Comparison of ENCODE assay signal across 1 cellular context in genomic region chr15:92810418-92811138, GRCh38.
TF ChIP-seq lines count a peak whose summit lies in the region.

No MANE protein-coding gene starts in this region.

TF ChIP-seq in K562, 482 proteins besides CTCF, POLR2A, EP300 and RAD21 (continued from another document and continues in another):
- no peak for TF ChIP-seq ZBTB33 (CRISPR knock-in tag; IDR thresholded peaks at IDR 0.05)
- no peak for TF ChIP-seq RNF2 (IDR thresholded peaks at IDR 0.05)
- no peak for TF ChIP-seq ZNF318 (IDR thresholded peaks at IDR 0.05; ENCODE audit: borderline replicate concordance in 1 of 2, low read depth in 1 of 2)
- TF ChIP-seq PPARD (CRISPR knock-in tag; IDR thresholded peaks at IDR 0.05): no peak
- TF ChIP-seq POLR2H (tag; IDR thresholded peaks at IDR 0.05; ENCODE audit: low read depth): peak; percentile 82; the same call in 1 of the 2 replicates
- TF ChIP-seq GATAD2A (IDR thresholded peaks at IDR 0.05): no peak
- peak; percentile 24; the same call in 1 of the 2 replicates for TF ChIP-seq ARID3A (IDR thresholded peaks at IDR 0.05; ENCODE audit: borderline replicate concordance, low read depth, low read length)
- TF ChIP-seq MEF2A (IDR thresholded peaks at IDR 0.05; ENCODE audit: control insufficient read depth, low read depth, low read length): no peak
- TF ChIP-seq PRDM10 (IDR thresholded peaks at IDR 0.05; ENCODE audit: partially characterized antibody): peak; percentile 85
- no peak; the same call in 1 of the 2 replicates for TF ChIP-seq KAT7 (CRISPR knock-in tag; IDR thresholded peaks at IDR 0.05; ENCODE audit: borderline replicate concordance)
- no peak for TF ChIP-seq ZNF586 (CRISPR knock-in tag; conservative IDR thresholded peaks at IDR 0.05)
- TF ChIP-seq FOSL1 (tag; conservative IDR thresholded peaks at IDR 0.05): no peak
- TF ChIP-seq GABPB1 (CRISPR knock-in tag; IDR thresholded peaks at IDR 0.05): 0 out of 2 replicates have a peak, but pooled peaks have one; percentile 22
- no peak for TF ChIP-seq NELFE (IDR thresholded peaks at IDR 0.05; ENCODE audit: insufficient read depth, insufficient read length)
- no peak for TF ChIP-seq NEUROD1 (IDR thresholded peaks at IDR 0.05; ENCODE audit: borderline replicate concordance, low read depth, low read length, partially characterized antibody)
- TF ChIP-seq LCOR (CRISPR knock-in tag; IDR thresholded peaks at IDR 0.05): 0 out of 2 replicates have a peak, but pooled peaks have one; percentile 17
- no peak for TF ChIP-seq TAF15 (IDR thresholded peaks at IDR 0.05; ENCODE audit: low read depth, low read length)
- no peak for TF ChIP-seq PRPF4 (IDR thresholded peaks at IDR 0.05; ENCODE audit: insufficient read depth, low read depth, low read length, poor library complexity, severe bottlenecking)
- TF ChIP-seq ZNF354B (CRISPR knock-in tag; IDR thresholded peaks at IDR 0.05): no peak
- TF ChIP-seq ADNP (tag; IDR thresholded peaks at IDR 0.05): no peak
- TF ChIP-seq MED1 (CRISPR knock-in tag; IDR thresholded peaks at IDR 0.05; ENCODE audit: borderline replicate concordance): no peak
- TF ChIP-seq BCOR (IDR thresholded peaks at IDR 0.05): no peak
- peak; percentile 70; the same call in 1 of the 2 replicates for TF ChIP-seq POLR2AphosphoS2 (IDR thresholded peaks at IDR 0.05; ENCODE audit: low read length)
- TF ChIP-seq ZNF696 (CRISPR knock-in tag; conservative IDR thresholded peaks at IDR 0.05): no peak
- no peak for TF ChIP-seq SIN3B (IDR thresholded peaks at IDR 0.05; ENCODE audit: low read depth)
- no peak for TF ChIP-seq CCNT2 (IDR thresholded peaks at IDR 0.05; ENCODE audit: borderline replicate concordance, extremely low read depth, insufficient read length, low read depth, low read length)
- TF ChIP-seq TBL1XR1 (IDR thresholded peaks at IDR 0.05; ENCODE audit: low read length in 2 of 2): no peak
- peak; percentile 80 for TF ChIP-seq TAF1 (IDR thresholded peaks at IDR 0.05; ENCODE audit: control insufficient read depth, extremely low read depth, insufficient read depth, low read length, severe bottlenecking)
- TF ChIP-seq SRF (CRISPR knock-in tag; IDR thresholded peaks at IDR 0.05): no peak
- no peak for TF ChIP-seq ZNF124 (CRISPR knock-in tag; IDR thresholded peaks at IDR 0.05)
- TF ChIP-seq CBX8 (IDR thresholded peaks at IDR 0.05; ENCODE audit: borderline replicate concordance, extremely low read depth, low read depth, low read length, poor library complexity, severe bottlenecking): no peak
- TF ChIP-seq RHOXF2B (CRISPR knock-in tag; conservative IDR thresholded peaks at IDR 0.05): no peak
- 0 out of 4 replicates have a peak, but pooled peaks of 1 of the 2 experiments have one; percentile 11 for TF ChIP-seq MNT (conservative IDR thresholded peaks at IDR 0.05)
- TF ChIP-seq ZNF699 (CRISPR knock-in tag; IDR thresholded peaks at IDR 0.05; ENCODE audit: insufficient replicate concordance): no peak
- no peak for TF ChIP-seq TOE1 (IDR thresholded peaks at IDR 0.05; ENCODE audit: borderline replicate concordance)
- no peak for TF ChIP-seq TOE1 (CRISPR knock-in tag; IDR thresholded peaks at IDR 0.05; ENCODE audit: borderline replicate concordance, low read depth)
- TF ChIP-seq PML (IDR thresholded peaks at IDR 0.05; ENCODE audit: low read length): peak; percentile 22; the same call in 1 of the 2 replicates
- no peak for TF ChIP-seq SMARCA5 (IDR thresholded peaks at IDR 0.05)
- TF ChIP-seq CHD1 (IDR thresholded peaks at IDR 0.05; ENCODE audit: low read length): peak; percentile 61
- no peak for TF ChIP-seq ZNF445 (CRISPR knock-in tag; IDR thresholded peaks at IDR 0.05; ENCODE audit: low read depth)
- TF ChIP-seq CHCHD3 (CRISPR knock-in tag; IDR thresholded peaks at IDR 0.05): no peak
- no peak for TF ChIP-seq CHD2 (IDR thresholded peaks at IDR 0.05; ENCODE audit: low read depth, low read length)
- TF ChIP-seq ARID1B (IDR thresholded peaks at IDR 0.05): no peak
- TF ChIP-seq NKRF (IDR thresholded peaks at IDR 0.05; ENCODE audit: borderline replicate concordance): no peak
- no peak for TF ChIP-seq PHB (CRISPR knock-in tag; IDR thresholded peaks at IDR 0.05)
- TF ChIP-seq NFYB (IDR thresholded peaks at IDR 0.05; ENCODE audit: extremely low read depth, insufficient read length): peak; percentile 45
- TF ChIP-seq ZNF263 (CRISPR knock-in tag; IDR thresholded peaks at IDR 0.05; ENCODE audit: borderline replicate concordance): no peak
- TF ChIP-seq THRAP3 (IDR thresholded peaks at IDR 0.05; ENCODE audit: borderline replicate concordance): no peak
